Comparison of ENCODE assay signal across 1 cellular context in genomic region chr3:190130037-190130436, GRCh38.
TF ChIP-seq lines count a peak whose summit lies in the region.

No MANE protein-coding gene starts in this region.

TF ChIP-seq in WTC11, 78 proteins besides CTCF, POLR2A, EP300 and RAD21 (continued from another document):
- no peak for TF ChIP-seq NR3C1 (CRISPR knock-in tag; conservative IDR thresholded peaks at IDR 0.05; ENCODE audit: low read depth)
- no peak for TF ChIP-seq HMGA2 (CRISPR knock-in tag; IDR thresholded peaks at IDR 0.05)
- TF ChIP-seq ERG (CRISPR knock-in tag; IDR thresholded peaks at IDR 0.05) = no peak
- no peak for TF ChIP-seq GTF2I (CRISPR knock-in tag; conservative IDR thresholded peaks at IDR 0.05)
- TF ChIP-seq E2F5 (CRISPR knock-in tag; IDR thresholded peaks at IDR 0.05) = no peak
TF ChIP-seq in WTC11: peak in this region for 0.
